Comparison of ENCODE assay signal across 8 cellular contexts in the genomic region with DNA sequence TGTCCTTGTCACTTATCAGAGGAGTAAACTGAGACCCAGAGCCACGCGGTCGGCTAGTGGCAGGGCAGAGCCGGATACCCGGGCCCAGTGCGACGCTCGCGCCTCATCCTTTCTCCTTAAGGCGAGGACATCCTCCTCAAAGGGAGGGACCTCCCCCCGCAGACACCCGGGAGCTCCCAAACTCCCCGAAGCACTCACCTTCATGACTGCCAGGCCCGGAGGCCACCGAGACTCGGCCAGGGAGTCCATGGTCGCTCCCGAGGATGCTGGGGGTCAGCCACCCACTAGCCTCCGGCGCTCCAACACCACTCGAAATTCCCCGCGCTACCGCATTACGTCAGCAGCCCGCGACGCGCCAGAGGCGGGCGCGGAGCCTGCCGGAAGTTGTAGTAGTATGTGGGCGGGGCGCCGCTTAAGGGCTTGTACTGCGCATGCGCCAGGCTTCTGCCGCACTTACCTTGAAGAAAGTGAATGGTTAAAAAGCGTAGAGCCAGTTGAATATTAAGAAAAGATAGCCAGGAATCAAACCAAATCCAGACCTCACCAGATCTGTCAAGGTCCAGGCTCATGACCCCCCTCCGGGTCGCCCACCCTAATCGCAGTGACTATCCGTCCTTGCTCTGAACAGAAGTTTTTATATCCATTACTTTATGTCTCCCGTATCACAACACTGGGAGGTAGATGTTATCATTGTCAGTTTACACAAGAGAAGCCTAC. TPM values are rescaled to one million over a fixed set of nuclear protein-coding genes. Genes with fewer than 3 reads are reported as not detected.
DNase-seq lines count a peak whose midpoint lies in the region; ATAC-seq and TF ChIP-seq lines count a peak whose summit lies in the region.

A gene with protein sequence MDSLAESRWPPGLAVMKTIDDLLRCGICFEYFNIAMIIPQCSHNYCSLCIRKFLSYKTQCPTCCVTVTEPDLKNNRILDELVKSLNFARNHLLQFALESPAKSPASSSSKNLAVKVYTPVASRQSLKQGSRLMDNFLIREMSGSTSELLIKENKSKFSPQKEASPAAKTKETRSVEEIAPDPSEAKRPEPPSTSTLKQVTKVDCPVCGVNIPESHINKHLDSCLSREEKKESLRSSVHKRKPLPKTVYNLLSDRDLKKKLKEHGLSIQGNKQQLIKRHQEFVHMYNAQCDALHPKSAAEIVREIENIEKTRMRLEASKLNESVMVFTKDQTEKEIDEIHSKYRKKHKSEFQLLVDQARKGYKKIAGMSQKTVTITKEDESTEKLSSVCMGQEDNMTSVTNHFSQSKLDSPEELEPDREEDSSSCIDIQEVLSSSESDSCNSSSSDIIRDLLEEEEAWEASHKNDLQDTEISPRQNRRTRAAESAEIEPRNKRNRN (minus strand): TSS at position 336 of the 717 bp plus-strand sequence. CDS start 87 bp downstream, at position 249.

- ATAC-seq in HG02840 (IDR thresholded peaks at IDR 0.05; ENCODE audit: low FRiP score, unreplicated experiment): peak; percentile 95
- ATAC-seq in T-cell (replicated peaks in 1 of 4): peak; percentile 91 to 97 (median 94)
- ATAC-seq in heart left ventricle: peak; percentile 88 to 98 (median 96)
- peak; percentile 97 to 98 for ATAC-seq in upper lobe of left lung (ENCODE audit: low FRiP score in 2 of 2)

- peak within 1 kb of the TSS; percentile 84 for H3K9ac ChIP-seq in adipocyte (ENCODE audit: low read length)

- H3K27me3 ChIP-seq in adipocyte (replicated peaks; ENCODE audit: control insufficient read depth, insufficient read depth, low read length) (no peaks in the 10 kb centered on the region), heart left ventricle (peaks cover 0 to 6% (median 0%) of the 10 kb centered on the region in 9 donors), upper lobe of left lung (no peaks in the 10 kb centered on the region)

- CTCF ChIA-PET in T-cell (lab: Charles Lee): no interaction called here

- no peaks in the 10 kb centered on the region for H3K9me3 Mint-ChIP-seq in T-cell

- H3K36me3 ChIP-seq in adipocyte (ENCODE audit: control insufficient read depth, insufficient read depth, low read length, severe bottlenecking) (no peaks in the 10 kb centered on the region), heart left ventricle (peaks cover 0 to 4% (median 0%) of the 10 kb centered on the region in 9 donors), upper lobe of left lung (no peaks in the 10 kb centered on the region)

- no peak for TF ChIP-seq CTCF in GM13976 (IDR thresholded peaks at IDR 0.05; ENCODE audit: borderline replicate concordance, control extremely low read depth, extremely low read depth, insufficient read depth, missing control alignments)
- TF ChIP-seq CTCF in heart left ventricle (IDR thresholded peaks at IDR 0.05): no peak
- TF ChIP-seq CTCF in upper lobe of left lung (IDR thresholded peaks at IDR 0.05): no peak

- POLR2A ChIA-PET in T-cell (lab: Charles Lee): interaction anchor here (0.6 to 0.7 kb wide), 3 partner anchors 397 to 1327 kb away, joined by 3 read pairs; no protein-coding TSS in a partner anchor

- peaks cover 27 to 42% (median 38%) of the 10 kb centered on the region in 3 donors for H3K4me1 Mint-ChIP-seq in T-cell

- H3K36me3 Mint-ChIP-seq in T-cell: peaks cover 4% of the 10 kb centered on the region

- WGBS in heart left ventricle, 4 donors: 0 to 1% (median 1%) methylated on average over 35 to 45 of the region's 45 CpGs
- WGBS in upper lobe of left lung, 2 donors: 1% methylated on average over 24 to 44 of the region's 45 CpGs

- peak within 1 kb of the TSS; percentile 93 to 98 (median 94) for H3K4me3 Mint-ChIP-seq in T-cell

- no peaks in the 10 kb centered on the region for H3K9me3 ChIP-seq in adipocyte (ENCODE audit: control insufficient read depth, low read length)
- H3K9me3 ChIP-seq in heart left ventricle: no peaks in the 10 kb centered on the region
- no peaks in the 10 kb centered on the region for H3K9me3 ChIP-seq in upper lobe of left lung

- intact Hi-C loops in heart left ventricle (cut with DNase I): loop anchor here in 1 of 10 donors (10.0 kb wide), 1 partner anchor 198 kb away; a partner anchor contains a TSS
- intact Hi-C loops in posterior cingulate gyrus (cut with DNase I): loop anchor here (10.0 kb wide), 1 partner anchor 198 kb away; a partner anchor contains a TSS

- H3K27me3 Mint-ChIP-seq in T-cell: peaks cover 2 to 3% of the 10 kb centered on the region in 2 donors

- DNase-seq in GM13976 (ENCODE audit: low spot score) (peak; percentile 91), NCI-H146 (lab: John Stamatoyannopoulos, UW) (peak; percentile 83), T-cell (peak; percentile 78 to 93 (median 88)), adipocyte (ENCODE audit: low read depth) (peak; percentile 97), heart left ventricle (peak; percentile 89 to 96 (median 92)), posterior cingulate gyrus (peak; percentile 74 to 98 (median 85)), upper lobe of left lung (peak; percentile 87 to 97)

- in situ Hi-C loops in GM13976 (cut with MboI; ENCODE audit: low sequenced_read_pairs, unreplicated experiment): no loop called here

- peak within 1 kb of the TSS; percentile 81 to 92 for H3K27ac Mint-ChIP-seq in T-cell

- H3K4me1 ChIP-seq in adipocyte (ENCODE audit: control insufficient read depth, insufficient read depth, low read length) (peaks cover 26% of the 10 kb centered on the region), heart left ventricle (peaks cover 0 to 21% (median 10%) of the 10 kb centered on the region in 12 donors), upper lobe of left lung (peaks cover 8 to 14% (median 10%) of the 10 kb centered on the region in 4 donors)

- no peak for TF ChIP-seq EP300 in upper lobe of left lung (IDR thresholded peaks at IDR 0.05)

- peak in 1 of 2 donors; percentile 43 for TF ChIP-seq POLR2A in heart left ventricle (IDR thresholded peaks at IDR 0.05)
- TF ChIP-seq POLR2A in upper lobe of left lung (IDR thresholded peaks at IDR 0.05): peak in 2 of 4 donors; percentile 46 to 53

- H3K4me3 ChIP-seq in adipocyte (ENCODE audit: low read length) (peak within 1 kb of the TSS; percentile 93), heart left ventricle (peak within 1 kb of the TSS; percentile 59 to 97 (median 79)), upper lobe of left lung (peak within 1 kb of the TSS; percentile 70 to 88 (median 86))

- H3K27ac ChIP-seq in heart left ventricle (peak within 1 kb of the TSS in 11 of 12 donors; percentile 45 to 86 (median 76)), upper lobe of left lung (peak within 1 kb of the TSS; percentile 76 to 86 (median 81))

RNA-seq across cellular contexts. Expression of the gene that starts here (rescaled TPM):
- total RNA-seq in T-cell: 10 to 100 TPM; 13.7 to 18.5 (median 16.5) TPM
- total RNA-seq in heart left ventricle: 1 to 10 TPM; 1.4 to 6.1 (median 2.9) TPM
- polyA plus RNA-seq in heart left ventricle: 1 to 10 TPM in 1 of 2 donors, under 1 TPM in 1; 0.76 to 2.2 TPM
- total RNA-seq in upper lobe of left lung: 10 to 100 TPM in 2 of 6 donors, 1 to 10 TPM in 4; 2.6 to 16.2 (median 7.7) TPM

Comparison
In these comparisons a context has a peak if more than half of its experiments do, and no peak if none do; other contexts are left out.
1. Peak in every context shown above with its lines: DNase-seq, ATAC-seq, H3K4me3 ChIP-seq and H3K27ac ChIP-seq.